In genomic region chr3:56468184-56469106, GRCh38 we compare ENCODE assay signal across 8 cellular contexts. TPM values are rescaled to one million over a fixed set of nuclear protein-coding genes. Genes with fewer than 3 reads are reported as not detected.
DNase-seq lines count a peak whose midpoint lies in the region; ATAC-seq, FAIRE-seq and TF ChIP-seq lines count a peak whose summit lies in the region.

TSS of gene ERC2 (minus strand) at chr3:56468467.

- H3K79me2 ChIP-seq in H1 (ENCODE audit: control insufficient read depth in 1 of 2, insufficient read depth in 2 of 2, low read length in 2 of 2), result peaks cover 0 to 30% of the 10 kb centered on the region in 2 experiments; a peak in 2 of 4 replicates

- H3K79me1 ChIP-seq in H1 (ENCODE audit: low read depth, low read length), result peaks cover 2% of the 10 kb centered on the region; the same call in 1 of the 2 replicates

- TF ChIP-seq CTCF in Peyer's patch (IDR thresholded peaks at IDR 0.05) (no peak), H1 (IDR thresholded peaks at IDR 0.05; ENCODE audit: control extremely low read depth in 1 of 3, insufficient read depth in 1 of 3, low read depth in 1 of 3, low read length in 3 of 3) (peak; percentile 74 to 99 (median 79)), thoracic aorta (IDR thresholded peaks at IDR 0.05) (no peak)

- H3K4me1 Mint-ChIP-seq in activated T-cell treated with anti-CD3 and anti-CD28 coated beads, Interleukin-2, amount 50 U/mL, for 24 hours (ENCODE audit: low read depth), result peaks cover 10% of the 10 kb centered on the region

- no peak within 1 kb of the TSS for H2BK12ac ChIP-seq in H1 (ENCODE audit: low read depth, low read length)

- no peak within 1 kb of the TSS for H4K91ac ChIP-seq in H1 (replicated peaks; ENCODE audit: insufficient read length, low read length)

- peak within 1 kb of the TSS; percentile 58 to 78 for H3K4me2 ChIP-seq in H1 (ENCODE audit: insufficient read depth in 1 of 2, low read depth in 2 of 2, low read length in 2 of 2)

- peak; percentile 30 to 56; a peak in 3 of 4 replicates for TF ChIP-seq RAD21 in H1 (IDR thresholded peaks at IDR 0.05 in 1 of 2, conservative IDR thresholded peaks at IDR 0.05 in 1 of 2; ENCODE audit: low read depth in 2 of 2, low read length in 2 of 2)

- H3K36me3 ChIP-seq in Peyer's patch (no peaks in the 10 kb centered on the region), H1 (ENCODE audit: control insufficient read depth in 2 of 4, insufficient read depth in 4 of 4, low read length in 3 of 4) (no peaks in the 10 kb centered on the region), thoracic aorta (no peaks in the 10 kb centered on the region)

- CTCF ChIA-PET in H1 (lab: Charles Lee; ENCODE audit: partially characterized antibody), result interaction anchor here (0.8 to 3.8 kb wide), 17 partner anchors 9 to 199 kb away, joined by 3 to 14 read pairs (median 8); no protein-coding TSS in a partner anchor

- POLR2A ChIA-PET in H1 (lab: Charles Lee; ENCODE audit: partially characterized antibody), result no interaction called here

- DNase-seq in activated T-cell treated with anti-CD3 and anti-CD28 coated beads, Interleukin-2, amount 50 U/mL, for 24 hours, result no peak
- DNase-seq in activated T-cell treated with anti-CD3 and anti-CD28 coated beads for 4 hours (no peak), Peyer's patch (no peak), H1 (ENCODE audit: low read depth in 1 of 2, low spot score in 2 of 2) (peak; percentile 75 to 92), medulla oblongata (ENCODE audit: extremely low spot score) (peak; percentile 27), thoracic aorta (ENCODE audit: low spot score) (no peak)

- H4K5ac ChIP-seq in H1 (ENCODE audit: insufficient read length, low read depth, low read length), result peak within 1 kb of the TSS; percentile 25

- no peaks in the 10 kb centered on the region for H3K27me3 ChIP-seq in Peyer's patch
- no peaks in the 10 kb centered on the region for H3K27me3 ChIP-seq in H1 (replicated peaks in 1 of 4; ENCODE audit: control insufficient read depth in 3 of 4, extremely low read depth in 1 of 4, insufficient read depth in 3 of 4, low read length in 3 of 4)
- H3K27me3 ChIP-seq in thoracic aorta (replicated peaks; ENCODE audit: insufficient read depth), result no peaks in the 10 kb centered on the region

- H2AFZ ChIP-seq in H1 (ENCODE audit: low read length), result peak within 1 kb of the TSS; percentile 19; the same call in 1 of the 2 replicates

- H3K4me3 ChIP-seq in Peyer's patch (peak within 1 kb of the TSS in 3 of 4 donors; percentile 22 to 54 (median 42)), H1 (ENCODE audit: extremely low read depth in 1 of 4, insufficient read depth in 2 of 4, low read depth in 3 of 4, low read length in 4 of 4) (peak within 1 kb of the TSS; percentile 73 to 97 (median 77)), thoracic aorta (peak within 1 kb of the TSS; percentile 66)

- peaks cover 0 to 7% (median 1%) of the 10 kb centered on the region in 4 donors for H3K4me1 ChIP-seq in Peyer's patch
- peaks cover 0 to 4% (median 2%) of the 10 kb centered on the region in 4 experiments; a peak in 3 of 7 replicates for H3K4me1 ChIP-seq in H1 (replicated peaks in 1 of 4; ENCODE audit: control insufficient read depth in 3 of 4, insufficient read depth in 4 of 4, low read length in 3 of 4)
- H3K4me1 ChIP-seq in thoracic aorta (ENCODE audit: control insufficient read depth in 1 of 2, low read depth in 2 of 2), result peaks cover 6 to 12% of the 10 kb centered on the region in 2 donors

- no peak within 1 kb of the TSS for H2AK5ac ChIP-seq in H1 (ENCODE audit: low read depth, low read length)

- no peak within 1 kb of the TSS for H2BK120ac ChIP-seq in H1 (replicated peaks; ENCODE audit: low read depth, low read length)

- no peak within 1 kb of the TSS for H2BK15ac ChIP-seq in H1 (ENCODE audit: low read length)

- H3K36me3 Mint-ChIP-seq in activated T-cell treated with anti-CD3 and anti-CD28 coated beads, Interleukin-2, amount 50 U/mL, for 24 hours (ENCODE audit: low read depth), result no peaks in the 10 kb centered on the region

- H3K23ac ChIP-seq in H1 (ENCODE audit: insufficient read length), result no peak within 1 kb of the TSS

- H3K9me3 ChIP-seq in Peyer's patch (no peaks in the 10 kb centered on the region), H1 (ENCODE audit: insufficient read depth in 2 of 2, low read depth in 1 of 2, low read length in 1 of 2) (no peaks in the 10 kb centered on the region), thoracic aorta (no peaks in the 10 kb centered on the region)

- H2BK20ac ChIP-seq in H1 (ENCODE audit: low read length), result no peak within 1 kb of the TSS

- no peak within 1 kb of the TSS for H3K4ac ChIP-seq in H1 (replicated peaks; ENCODE audit: insufficient read length, low read depth, low read length)

- peak within 1 kb of the TSS; percentile 89 for H3K14ac ChIP-seq in H1 (ENCODE audit: insufficient read length)

- H3K27me3 Mint-ChIP-seq in activated T-cell treated with anti-CD3 and anti-CD28 coated beads, Interleukin-2, amount 50 U/mL, for 24 hours, result peaks cover 85% of the 10 kb centered on the region

- no peak within 1 kb of the TSS for H2BK5ac ChIP-seq in H1 (ENCODE audit: low read depth, low read length)

- no peak within 1 kb of the TSS; the same call in 1 of the 2 replicates for H4K8ac ChIP-seq in H1 (ENCODE audit: extremely low read depth, insufficient read depth, low read length)

- no peak for TF ChIP-seq POLR2A in Peyer's patch (IDR thresholded peaks at IDR 0.05)
- no peak for TF ChIP-seq POLR2A in H1 (IDR thresholded peaks at IDR 0.05; ENCODE audit: control extremely low read depth in 1 of 2, low read depth in 2 of 2, low read length in 2 of 2)

- no peaks in the 10 kb centered on the region for H3K9me3 Mint-ChIP-seq in activated T-cell treated with anti-CD3 and anti-CD28 coated beads, Interleukin-2, amount 50 U/mL, for 24 hours

- TF ChIP-seq EP300 in H1 (IDR thresholded peaks at IDR 0.05; ENCODE audit: borderline replicate concordance in 1 of 2, low read depth in 2 of 2, low read length in 2 of 2), result no peak

- peak within 1 kb of the TSS; percentile 14 to 50 (median 34); a peak in 6 of 7 replicates for H3K9ac ChIP-seq in H1 (replicated peaks in 1 of 4; ENCODE audit: extremely low read depth in 1 of 4, low read depth in 3 of 4, low read length in 3 of 4)

- WGBS in H1 (ENCODE audit: extremely low coverage in 1 of 2, insufficient coverage in 1 of 2, insufficient read length in 1 of 2, insufficient replicate concordance in 2 of 2, low coverage in 1 of 2, low lambda C conversion rate in 2 of 2, missing lambda C conversion rate in 1 of 2), 2 experiments, result 10% methylated on average over 42 of the region's 82 CpGs; no CpG with 5 or more reads in 1 of the 2 experiments

- no peak within 1 kb of the TSS for H3K56ac ChIP-seq in H1 (replicated peaks; ENCODE audit: insufficient read length, low read depth, low read length)

- H4K20me1 ChIP-seq in H1 (replicated peaks in 1 of 2; ENCODE audit: control insufficient read depth in 1 of 2, insufficient read depth in 2 of 2, low read length in 2 of 2), result peaks cover 0 to 4% of the 10 kb centered on the region in 2 experiments

- no peaks in the 10 kb centered on the region for H3K23me2 ChIP-seq in H1 (ENCODE audit: low read depth, low read length)

- no peak within 1 kb of the TSS for H3K27ac Mint-ChIP-seq in activated T-cell treated with anti-CD3 and anti-CD28 coated beads, Interleukin-2, amount 50 U/mL, for 24 hours

- H3K27ac ChIP-seq in Peyer's patch (no peak within 1 kb of the TSS), H1 (ENCODE audit: low read depth, low read length) (peak within 1 kb of the TSS; percentile 8; the same call in 1 of the 2 replicates), thoracic aorta (no peak within 1 kb of the TSS)

- FAIRE-seq in H1 (lab: Jason Lieb, UNC), result no peak

- H3K18ac ChIP-seq in H1 (ENCODE audit: extremely low read depth, low read length), result no peak within 1 kb of the TSS; the same call in 1 of the 2 replicates

- ATAC-seq in thoracic aorta (ENCODE audit: insufficient number of reproducible peaks, low FRiP score, low read depth) (no peak), GM21529 (IDR thresholded peaks at IDR 0.05; ENCODE audit: unreplicated experiment) (no peak), HG03469 (IDR thresholded peaks at IDR 0.05; ENCODE audit: unreplicated experiment) (no peak)

- H3K4me3 Mint-ChIP-seq in activated T-cell treated with anti-CD3 and anti-CD28 coated beads, Interleukin-2, amount 50 U/mL, for 24 hours, result peak within 1 kb of the TSS; percentile 75

TF ChIP-seq in H1, 55 proteins besides CTCF, POLR2A, EP300 and RAD21 (continues in another document):
- TF ChIP-seq PHF8 (conservative IDR thresholded peaks at IDR 0.05; ENCODE audit: low read depth, low read length), result 0 out of 2 replicates have a peak, but pooled peaks have one; percentile 37
- peak; percentile 62 for TF ChIP-seq ATF3 (IDR thresholded peaks at IDR 0.05; ENCODE audit: insufficient read depth, low read depth, low read length)
- TF ChIP-seq SIN3A (conservative IDR thresholded peaks at IDR 0.05 in 1 of 2, IDR thresholded peaks at IDR 0.05 in 1 of 2; ENCODE audit: low read depth in 1 of 2, low read length in 2 of 2), result 0 out of 4 replicates have a peak, but pooled peaks of 1 of the 2 experiments have one; percentile 9
- no peak for TF ChIP-seq SRF (IDR thresholded peaks at IDR 0.05; ENCODE audit: low read depth, low read length)
- peak; percentile 21 for TF ChIP-seq KDM4A (IDR thresholded peaks at IDR 0.05; ENCODE audit: low read depth, low read length, severe bottlenecking)
- TF ChIP-seq SP4 (IDR thresholded peaks at IDR 0.05; ENCODE audit: low read length), result no peak
- no peak for TF ChIP-seq MAX (IDR thresholded peaks at IDR 0.05)
- TF ChIP-seq BACH1 (IDR thresholded peaks at IDR 0.05; ENCODE audit: low read length), result no peak
- TF ChIP-seq TCF12 (IDR thresholded peaks at IDR 0.05; ENCODE audit: low read depth, low read length), result peak; percentile 39; the same call in 1 of the 2 replicates

RNA-seq across cellular contexts. Expression of gene ERC2, which starts in this region (rescaled TPM):
- total RNA-seq in Peyer's patch, result under 1 TPM in 2 of 4 donors, not detected in 2; 0.18 to 0.83 TPM
- 20.9 and 22.8 TPM in 2 replicates for total RNA-seq in H1 (2021; fragmentation: NEBNext Ultra II Directional; extraction: Animal tissue kit (Norgen Biotek cat#: 25700))
- 7.9 and 16.4 TPM in 2 replicates for polyA plus RNA-seq in H1 (2011; rRNA removed)
- polyA plus RNA-seq in H1 (2011; cell fraction: cytosol; rRNA removed), result 10.6 TPM
- polyA plus RNA-seq in H1 (2011; cell fraction: nucleus; rRNA removed), result 24.1 TPM
- 7.0 to 10.6 TPM (median 8.5 TPM) in 4 replicates for polyA plus RNA-seq in H1 (2012, experiment 1 of 2)
- polyA plus RNA-seq in H1 (2012, experiment 2 of 2), result 2.0 TPM
- polyA plus RNA-seq in H1 (2013, experiment 1 of 2), result 5.9 TPM
- 5.7 TPM for polyA plus RNA-seq in H1 (2013, experiment 2 of 2)
- 131 and 152 TPM in 2 replicates for polyA minus RNA-seq in H1 (2011; rRNA and poly(A)+ RNA removed)
- polyA minus RNA-seq in H1 (2011; cell fraction: cytosol; rRNA and poly(A)+ RNA removed), result 23.9 TPM
- 279 TPM for polyA minus RNA-seq in H1 (2011; cell fraction: nucleus; rRNA and poly(A)+ RNA removed)
- 1 to 10 TPM in 1 of 2 donors, not detected in 1; 1.2 TPM for total RNA-seq in thoracic aorta

Comparison
In these comparisons a context has a peak if more than half of its experiments do, and no peak if none do; other contexts are left out.
1. DNase-seq: peak in H1 (2 of 2) and medulla oblongata (single experiment); none in activated T-cell treated with anti-CD3 and anti-CD28 coated beads, Interleukin-2, amount 50 U/mL, for 24 hours (single experiment), activated T-cell treated with anti-CD3 and anti-CD28 coated beads for 4 hours (single experiment), Peyer's patch (0 of 3) and thoracic aorta (single experiment).
2. CTCF ChIP-seq: peak in H1 (3 of 3); none in Peyer's patch (0 of 6) and thoracic aorta (single experiment).
3. Peak in every context shown above with its lines, with median percentiles within 50 percentile points of each other: H3K4me3 ChIP-seq.